In genomic region chr2:239544141-239544800, GRCh38 we compare ENCODE assay signal across 17 cellular contexts.
DNase-seq lines count a peak whose midpoint lies in the region; ATAC-seq and TF ChIP-seq lines count a peak whose summit lies in the region.
"Had no signal": no experiment of that assay in that cellular context is flagged by ENCODE, and none has a peak within 500 bp of the region (broad histone marks: within the 10 kb centered on the region; RNA-seq: fewer than 3 reads in every experiment).

No MANE protein-coding gene starts in this region.

- no peak overlapping the region for H3K4me2 ChIP-seq in neural progenitor cell

- no peak for ATAC-seq in GM21723 (IDR thresholded peaks at IDR 0.05; ENCODE audit: unreplicated experiment)
- no peak for ATAC-seq in HG03342 (IDR thresholded peaks at IDR 0.05; ENCODE audit: unreplicated experiment)
- ATAC-seq: heart left ventricle had no signal

- H3K36me3 Mint-ChIP-seq in T-helper 1 cell treated with Interleukin-12 subunit alpha and Interleukin-12 subunit beta and Interleukin-4 antibody, amounts not matched to agents 30 μg/mL and 1 μg/mL, for 36 hours (ENCODE audit: low read depth), result peaks cover 2% of the 10 kb centered on the region
- no peaks in the 10 kb centered on the region for H3K36me3 Mint-ChIP-seq in neural progenitor cell

- peaks cover 26% of the 10 kb centered on the region for H3K4me1 Mint-ChIP-seq in T-helper 1 cell treated with Interleukin-12 subunit alpha and Interleukin-12 subunit beta and Interleukin-4 antibody, amounts not matched to agents 30 μg/mL and 1 μg/mL, for 36 hours (ENCODE audit: low read depth)
- H3K4me1 Mint-ChIP-seq in neural progenitor cell, result peaks cover 15% of the 10 kb centered on the region
- H3K4me1 Mint-ChIP-seq: activated B cell treated with CpG ODN at 0.5 μM for 24 hours had no signal

- no peaks in the 10 kb centered on the region for H3K4me1 ChIP-seq in neural progenitor cell
- H3K4me1 ChIP-seq: heart left ventricle, right atrium auricular region, upper lobe of left lung had no signal

- DNase-seq in T-helper 1 cell (no peak), fibroblast of the aortic adventitia (ENCODE audit: low read depth) (peak; percentile 30), neural progenitor cell (ENCODE audit: low spot score) (no peak), COLO829 (ENCODE audit: low spot score) (no peak)
- DNase-seq: activated B cell treated with CpG ODN at 0.5 μM for 24 hours, GDM1, heart left ventricle, kidney glomerular epithelial cell, NCI-H2081 treated with DMSO at 0.1 percent for 48 hours, NCI-H82, upper lobe of left lung had no signal

- H3K4me3 ChIP-seq in fibroblast of the aortic adventitia (ENCODE audit: low read depth, low read length) (no peak overlapping the region), neural progenitor cell (no peak overlapping the region)
- H3K4me3 ChIP-seq: heart left ventricle, right atrium auricular region, upper lobe of left lung had no signal

- peak overlapping the region; percentile 20 for H3K27ac Mint-ChIP-seq in T-helper 1 cell treated with Interleukin-12 subunit alpha and Interleukin-12 subunit beta and Interleukin-4 antibody, amounts not matched to agents 30 μg/mL and 1 μg/mL, for 36 hours
- peak overlapping the region; percentile 8 for H3K27ac Mint-ChIP-seq in neural progenitor cell
- H3K27ac Mint-ChIP-seq: activated B cell treated with CpG ODN at 0.5 μM for 24 hours had no signal

- H3K27ac ChIP-seq in KOPT-K1 (ENCODE audit: low read depth, low read length, poor library complexity, severe bottlenecking) (peak overlapping the region; percentile 95), neural progenitor cell (no peak overlapping the region)
- H3K27ac ChIP-seq: 22Rv1, heart left ventricle, right atrium auricular region, upper lobe of left lung had no signal

- no peak overlapping the region for H3K9ac ChIP-seq in neural progenitor cell

- H3K27me3 Mint-ChIP-seq in T-helper 1 cell treated with Interleukin-12 subunit alpha and Interleukin-12 subunit beta and Interleukin-4 antibody, amounts not matched to agents 30 μg/mL and 1 μg/mL, for 36 hours (ENCODE audit: low read depth), result peaks cover 40% of the 10 kb centered on the region
- peaks cover 2% of the 10 kb centered on the region for H3K27me3 Mint-ChIP-seq in neural progenitor cell (ENCODE audit: insufficient read depth, low read depth)

- H3K9me3 ChIP-seq in KOPT-K1 (ENCODE audit: insufficient read depth, low read length, poor library complexity, severe bottlenecking) (no peaks in the 10 kb centered on the region), neural progenitor cell (ENCODE audit: low read depth) (no peaks in the 10 kb centered on the region)
- H3K9me3 ChIP-seq: right atrium auricular region, upper lobe of left lung had no signal

- no peaks in the 10 kb centered on the region for H3K79me2 ChIP-seq in neural progenitor cell (ENCODE audit: low read depth)

- H3K36me3 ChIP-seq in KOPT-K1 (ENCODE audit: insufficient read depth, low read length) (no peaks in the 10 kb centered on the region), neural progenitor cell (no peaks in the 10 kb centered on the region)
- H3K36me3 ChIP-seq: heart left ventricle, right atrium auricular region, upper lobe of left lung had no signal

- no peaks in the 10 kb centered on the region for H3K9me3 Mint-ChIP-seq in T-helper 1 cell treated with Interleukin-12 subunit alpha and Interleukin-12 subunit beta and Interleukin-4 antibody, amounts not matched to agents 30 μg/mL and 1 μg/mL, for 36 hours
- H3K9me3 Mint-ChIP-seq in neural progenitor cell, result peaks cover 2% of the 10 kb centered on the region
- H3K9me3 Mint-ChIP-seq: activated B cell treated with CpG ODN at 0.5 μM for 24 hours had no signal

- TF ChIP-seq CTCF in fibroblast of the aortic adventitia (IDR thresholded peaks at IDR 0.05; ENCODE audit: insufficient read depth, low read length) (no peak), neural progenitor cell (IDR thresholded peaks at IDR 0.05) (no peak)

- H3F3A ChIP-seq in neural progenitor cell (ENCODE audit: low read depth), result no peaks in the 10 kb centered on the region

- no peak overlapping the region for H3K4me3 Mint-ChIP-seq in T-helper 1 cell treated with Interleukin-12 subunit alpha and Interleukin-12 subunit beta and Interleukin-4 antibody, amounts not matched to agents 30 μg/mL and 1 μg/mL, for 36 hours
- no peak overlapping the region for H3K4me3 Mint-ChIP-seq in neural progenitor cell
- H3K4me3 Mint-ChIP-seq: activated B cell treated with CpG ODN at 0.5 μM for 24 hours had no signal

- H2AFZ ChIP-seq in neural progenitor cell (replicated peaks), result no peak overlapping the region

- H3K27me3 ChIP-seq in neural progenitor cell, result no peaks in the 10 kb centered on the region
- H3K27me3 ChIP-seq: right atrium auricular region, upper lobe of left lung had no signal

- H4K20me1 ChIP-seq in neural progenitor cell (ENCODE audit: low read depth), result no peaks in the 10 kb centered on the region
